In genomic region chr3:45951946-45952345, GRCh38 we compare ENCODE assay signal across 29 cellular contexts. TPM values are rescaled to one million over a fixed set of nuclear protein-coding genes. Genes with fewer than 3 reads are reported as not detected.
A peak's percentile ranks its signal among the peaks of the same experiment; 100 is the strongest.
DNase-seq lines count a peak whose midpoint lies in the region; ATAC-seq and TF ChIP-seq lines count a peak whose summit lies in the region.
"Had no signal": no experiment of that assay in that cellular context is flagged by ENCODE, and none has a peak within 500 bp of the region (broad histone marks: within the 10 kb centered on the region; RNA-seq: fewer than 3 reads in every experiment).

No MANE protein-coding gene starts in this region.

- H3K4me3 Mint-ChIP-seq in T-helper 17 cell (peak overlapping the region; percentile 19), immature natural killer cell (no peak overlapping the region)

- no peaks in the 10 kb centered on the region for H3K4me1 ChIP-seq in right cardiac atrium (ENCODE audit: control insufficient read depth, insufficient read depth, low read length)
- H3K4me1 ChIP-seq: BLaER1 treated with 17β-estradiol and CSF1 and Interleukin-3, amounts not matched to agents 10 nM and 100 nM had no signal

- H3K9me3 Mint-ChIP-seq in immature natural killer cell = no peaks in the 10 kb centered on the region

- no peak overlapping the region for H3K27ac ChIP-seq in right cardiac atrium (ENCODE audit: low read length)
- H3K27ac ChIP-seq: BLaER1 treated with 17β-estradiol and CSF1 and Interleukin-3, amounts not matched to agents 10 nM and 100 nM; HL-60; left ventricle myocardium inferior had no signal

- H3K4me3 ChIP-seq in right cardiac atrium (ENCODE audit: low read length) = no peak overlapping the region
- H3K4me3 ChIP-seq: BLaER1 treated with 17β-estradiol and CSF1 and Interleukin-3, amounts not matched to agents 10 nM and 100 nM; GM12878; left ventricle myocardium inferior; smooth muscle cell had no signal

- CTCF ChIA-PET in GM10248 (lab: Yijun Ruan, JAX) = interaction anchor here (0.8 to 2.8 kb wide), 8 partner anchors 12 to 191 kb away, joined by 3 to 20 read pairs (median 4); no protein-coding TSS in a partner anchor

- intact Hi-C loops in Right ventricle myocardium superior (cut with DNase I) (no loop called here), right cardiac atrium (cut with DNase I) (no loop called here)

- H3K27me3 Mint-ChIP-seq in T-helper 17 cell (no peaks in the 10 kb centered on the region), immature natural killer cell (ENCODE audit: low read depth in 3 of 3) (peaks cover 0 to 6% (median 3%) of the 10 kb centered on the region in 3 donors)
- H3K27me3 Mint-ChIP-seq: activated naive CD8-positive, alpha-beta T cell had no signal

- no peaks in the 10 kb centered on the region for H3K9me3 ChIP-seq in right cardiac atrium (ENCODE audit: control insufficient read depth, low read length)
- H3K9me3 ChIP-seq in T-helper 17 cell (ENCODE audit: control insufficient read depth, low read length, poor library complexity, severe bottlenecking) = no peaks in the 10 kb centered on the region
- H3K9me3 ChIP-seq: BLaER1 treated with 17β-estradiol and CSF1 and Interleukin-3, amounts not matched to agents 10 nM and 100 nM; left ventricle myocardium inferior had no signal

- WGBS in right cardiac atrium = 84% methylated on average over 6 of the region's 6 CpGs

- H3K4me1 Mint-ChIP-seq in T-helper 17 cell (peaks cover 30% of the 10 kb centered on the region), immature natural killer cell (peaks cover 54 to 71% of the 10 kb centered on the region in 2 donors)

- H3K27me3 ChIP-seq in right cardiac atrium (ENCODE audit: control insufficient read depth, insufficient read depth) = no peaks in the 10 kb centered on the region
- H3K27me3 ChIP-seq: BLaER1 treated with 17β-estradiol and CSF1 and Interleukin-3, amounts not matched to agents 10 nM and 100 nM had no signal

- POLR2A ChIA-PET in GM10248 (lab: Yijun Ruan, JAX) = no interaction called here

- no peak for TF ChIP-seq CTCF in GM10248 (IDR thresholded peaks at IDR 0.05; ENCODE audit: control extremely low read depth, extremely low read depth, low read depth, missing control alignments)

- H3K36me3 Mint-ChIP-seq in T-helper 17 cell (ENCODE audit: low read depth) = peaks cover 10% of the 10 kb centered on the region
- H3K36me3 Mint-ChIP-seq in immature natural killer cell = peaks cover 53 to 86% (median 59%) of the 10 kb centered on the region in 3 donors

- ATAC-seq in Right ventricle myocardium superior (ENCODE audit: poor library complexity) = peak; percentile 16
- ATAC-seq in right cardiac atrium = no peak
- ATAC-seq in T-helper 17 cell = no peak
- ATAC-seq: GM12878, Panc1 had no signal

- peak overlapping the region; percentile 83 for H3K27ac Mint-ChIP-seq in T-helper 17 cell
- H3K27ac Mint-ChIP-seq in immature natural killer cell = peak overlapping the region in 4 of 6 donors; percentile 32 to 91 (median 50)
- H3K27ac Mint-ChIP-seq: activated naive CD8-positive, alpha-beta T cell had no signal

- DNase-seq in Right ventricle myocardium superior (no peak), right cardiac atrium (no peak), T-helper 17 cell (no peak), immature natural killer cell (no peak), GM19238 (ENCODE audit: insufficient read length, low spot score) (no peak), retina (no peak), GM10248 (ENCODE audit: extremely low spot score) (no peak)
- DNase-seq: central memory CD4-positive, alpha-beta T cell; islet precursor cell; Karpas-422; left ventricle myocardium inferior; NCI-H1417 treated with DMSO at 0.1 percent for 48 hours; NCI-H2081; NCI-H2227 treated with DMSO at 0.1 percent for 48 hours; NCI-H69; occipital lobe; stimulated activated CD4-positive, alpha-beta T cell treated with anti-CD3 and anti-CD28 coated beads, Interleukin-2, amount 100 ng/mL, for 24 hours had no signal

RNA-seq across cellular contexts. Expression of gene CXCR6, which starts 8.7 kb away (rescaled TPM):
- total RNA-seq in Right ventricle myocardium superior (0.22 TPM), right cardiac atrium (under 1 TPM in 3 of 4 donors, not detected in 1; 0.33 to 0.53 (median 0.46) TPM), T-helper 17 cell (1 to 10 TPM; 2.0 to 4.4 TPM)
- polyA plus RNA-seq in right cardiac atrium (0.18 TPM), immature natural killer cell (10 to 100 TPM in 1 of 3 donors, 1 to 10 TPM in 2; 2.7 to 14.7 (median 8.5) TPM)
- total RNA-seq: astrocyte, dermis microvascular lymphatic vessel endothelial cell, endothelial cell of umbilical vein, glomerular endothelial cell, GM12878, H4, occipital lobe, pulmonary artery endothelial cell had no signal
- polyA plus RNA-seq: endothelial cell of umbilical vein had no signal

RNA-seq across cellular contexts. Expression of gene FYCO1, which starts 43.7 kb away (rescaled TPM):
- total RNA-seq in Right ventricle myocardium superior (120 TPM), right cardiac atrium (100 to 1,000 TPM in 2 of 4 donors, 10 to 100 TPM in 2; 75.8 to 114 (median 97.0) TPM), T-helper 17 cell (10 to 100 TPM; 27.3 to 32.6 TPM)
- polyA plus RNA-seq in right cardiac atrium (62.7 TPM), immature natural killer cell (1 to 10 TPM in 2 of 3 donors, under 1 TPM in 1; 0.22 to 6.1 (median 2.1) TPM)
